Comparison of ENCODE assay signal across 8 cellular contexts in genomic region chr17:8300629-8301242, GRCh38. TPM values are rescaled to one million over a fixed set of nuclear protein-coding genes. Genes with fewer than 3 reads are reported as not detected.
DNase-seq lines count a peak whose midpoint lies in the region; ATAC-seq, FAIRE-seq and TF ChIP-seq lines count a peak whose summit lies in the region.

No MANE protein-coding gene starts in this region.

- H3K4me1 ChIP-seq in neutrophil (ENCODE audit: control insufficient read depth in 1 of 2, insufficient read depth in 1 of 2, low read depth in 1 of 2, low read length in 1 of 2) = peaks cover 10 to 12% of the 10 kb centered on the region in 2 experiments
- no peaks in the 10 kb centered on the region for H3K4me1 ChIP-seq in thoracic aorta (ENCODE audit: control insufficient read depth in 1 of 2, low read depth in 2 of 2)

- peak; percentile 86 for TF ChIP-seq CTCF in fibroblast of the aortic adventitia (IDR thresholded peaks at IDR 0.05; ENCODE audit: insufficient read depth, low read length)
- TF ChIP-seq CTCF in neutrophil (IDR thresholded peaks at IDR 0.05) = peak; percentile 86
- peak; percentile 85 for TF ChIP-seq CTCF in thoracic aorta (IDR thresholded peaks at IDR 0.05)

- H3K9me3 ChIP-seq in neutrophil (no peaks in the 10 kb centered on the region), thoracic aorta (no peaks in the 10 kb centered on the region)

- H3K27me3 ChIP-seq in neutrophil (no peaks in the 10 kb centered on the region), thoracic aorta (replicated peaks; ENCODE audit: insufficient read depth) (no peaks in the 10 kb centered on the region)

- no peak for FAIRE-seq in RCC 7860 (lab: Jason Lieb, UNC)

- H3K27ac ChIP-seq in neutrophil = no peak overlapping the region
- H3K27ac ChIP-seq in thoracic aorta = no peak overlapping the region

- H3K36me3 ChIP-seq in neutrophil (no peaks in the 10 kb centered on the region), thoracic aorta (no peaks in the 10 kb centered on the region)

- H3K4me3 ChIP-seq in fibroblast of the aortic adventitia (ENCODE audit: low read depth, low read length) = no peak overlapping the region
- no peak overlapping the region for H3K4me3 ChIP-seq in neutrophil (ENCODE audit: low read depth in 1 of 2, low read length in 1 of 2)
- no peak overlapping the region for H3K4me3 ChIP-seq in thoracic aorta

- DNase-seq in GM03348 (ENCODE audit: low spot score) (peak; percentile 84), HUDEP-2 (lab: John Stamatoyannopoulos, UW; ENCODE audit: unreplicated experiment in 76 of 76) (peak in 47 of 76 experiments; percentile 5 to 59 (median 31)), RCC 7860 (ENCODE audit: low spot score) (peak; percentile 51), activated T-helper 1 cell treated with Interleukin-2 at 50 U/mL for 16 hours (ENCODE audit: low read depth) (peak; percentile 45), fibroblast of the aortic adventitia (ENCODE audit: low read depth) (peak; percentile 67), thoracic aorta (ENCODE audit: low spot score) (no peak), mesenteric fat pad (ENCODE audit: low spot score) (no peak)

- ATAC-seq in thoracic aorta (ENCODE audit: insufficient number of reproducible peaks, low FRiP score, low read depth) = no peak

RNA-seq across cellular contexts. Expression of gene SLC25A35, which starts 5.5 kb away (rescaled TPM):
- total RNA-seq in fibroblast of the aortic adventitia (ENCODE audit: low replicate concordance) = 1.5 and 1.8 TPM in 2 replicates
- 1 to 10 TPM; 1.8 to 6.1 TPM for total RNA-seq in thoracic aorta
- 3.9 TPM for total RNA-seq in mesenteric fat pad

RNA-seq across cellular contexts. Expression of gene ARHGEF15, which starts 9.3 kb away (rescaled TPM):
- total RNA-seq in fibroblast of the aortic adventitia (ENCODE audit: low replicate concordance) (0.09 and 0.33 TPM in 2 replicates), thoracic aorta (10 to 100 TPM in 1 of 2 donors, 1 to 10 TPM in 1; 7.4 to 32.1 TPM), mesenteric fat pad (71.8 TPM)

RNA-seq across cellular contexts. Expression of gene RANGRF, which starts 12.3 kb away (rescaled TPM):
- total RNA-seq in fibroblast of the aortic adventitia (ENCODE audit: low replicate concordance) (11.0 and 11.4 TPM in 2 replicates), thoracic aorta (10 to 100 TPM; 13.8 to 26.7 TPM), mesenteric fat pad (20.8 TPM)

RNA-seq across cellular contexts. Expression of gene ODF4, which starts 38.9 kb away (rescaled TPM):
- total RNA-seq in fibroblast of the aortic adventitia (ENCODE audit: low replicate concordance) = not detected in 2 replicates
- not detected for total RNA-seq in thoracic aorta
- not detected for total RNA-seq in mesenteric fat pad

RNA-seq across cellular contexts. Expression of gene PFAS, which starts 51.6 kb away (rescaled TPM):
- 22.1 and 37.0 TPM in 2 replicates for total RNA-seq in fibroblast of the aortic adventitia (ENCODE audit: low replicate concordance)
- 10 to 100 TPM; 13.2 to 15.2 TPM for total RNA-seq in thoracic aorta
- total RNA-seq in mesenteric fat pad = 39.2 TPM

Comparison
In these comparisons a context has a peak if more than half of its experiments do, and no peak if none do; other contexts are left out.
1. DNase-seq: peak in GM03348 (single experiment), HUDEP-2 (47 of 76), RCC 7860 (single experiment), activated T-helper 1 cell treated with Interleukin-2 at 50 U/mL for 16 hours (single experiment) and fibroblast of the aortic adventitia (single experiment); none in thoracic aorta (single experiment) and mesenteric fat pad (single experiment).
2. Peak in every context shown above with its lines, with median percentiles within 50 percentile points of each other: CTCF ChIP-seq.